Comparison of ENCODE assay signal across 1 cellular context in genomic region chr14:104678346-104678745, GRCh38.
TF ChIP-seq lines count a peak whose summit lies in the region.

No MANE protein-coding gene starts in this region.

TF ChIP-seq in endothelial cell of umbilical vein, 7 proteins besides CTCF, POLR2A, EP300 and RAD21:
- TF ChIP-seq JUN (IDR thresholded peaks at IDR 0.05; ENCODE audit: borderline replicate concordance, insufficient read depth, insufficient read length, low read depth) (no peak), POLR2AphosphoS5 (IDR thresholded peaks at IDR 0.05; ENCODE audit: insufficient read depth, low read depth, low read length) (no peak), MYC (IDR thresholded peaks at IDR 0.05; ENCODE audit: low read depth, low read length) (no peak), MAX (IDR thresholded peaks at IDR 0.05; ENCODE audit: insufficient read depth, insufficient read length) (no peak)
